In the genomic region with DNA sequence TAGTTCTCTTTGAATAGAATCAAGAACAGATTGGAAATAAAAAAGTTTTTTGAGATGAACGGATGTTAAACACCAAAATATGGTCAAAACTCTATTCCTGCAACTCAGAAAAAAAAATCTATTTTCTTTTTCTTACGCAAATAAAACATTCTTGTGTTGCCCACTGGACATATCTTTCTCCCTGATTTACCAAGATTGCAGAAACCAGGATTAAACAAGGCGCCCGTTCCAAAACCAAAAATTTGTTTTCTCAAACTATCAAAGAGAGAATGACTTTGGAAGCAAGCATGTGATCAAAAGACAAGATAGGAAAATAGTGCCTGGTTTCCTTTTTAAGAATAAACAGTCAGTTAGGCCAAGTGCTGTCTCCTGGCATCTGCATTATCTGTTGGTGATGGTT, we compare ENCODE assay signal across 20 cellular contexts.
"Had no signal": no experiment of that assay in that cellular context is flagged by ENCODE, and none has a peak within 500 bp of the region (broad histone marks: within the 10 kb centered on the region; RNA-seq: fewer than 3 reads in every experiment).

No MANE protein-coding gene starts in this region.

- H3K27me3 ChIP-seq: gastrocnemius medialis, heart right ventricle, stomach had no signal

- ATAC-seq: naive thymus-derived CD8-positive, alpha-beta T cell had no signal

- H3K4me3 Mint-ChIP-seq: endodermal cell; naive thymus-derived CD8-positive, alpha-beta T cell had no signal

- H3K4me3 ChIP-seq: coronary artery, gastrocnemius medialis, heart right ventricle, mucosa of descending colon, prostate gland, skin epidermis, stomach, thoracic aorta had no signal

- H3K9me3 ChIP-seq: gastrocnemius medialis, prostate gland, thoracic aorta had no signal

- H2AFZ ChIP-seq: parathyroid adenoma had no signal

- H3K27ac Mint-ChIP-seq: endodermal cell had no signal

- H3K4me1 ChIP-seq: parathyroid adenoma, prostate gland had no signal

- DNase-seq: effector CD4-positive, alpha-beta T cell; endodermal cell; erythroblast; gastrocnemius medialis; heart right ventricle; kidney glomerular epithelial cell; naive thymus-derived CD8-positive, alpha-beta T cell; occipital lobe; retina; stimulated activated CD4-positive, alpha-beta T cell treated with anti-CD3 and anti-CD28 coated beads, Interleukin-2, amount 100 ng/mL, for 24 hours; stimulated activated CD4-positive, alpha-beta T cell treated with anti-CD3 and anti-CD28 coated beads, Interleukin-4, amount 100 ng/mL, for 4 hours; stimulated activated naive CD4-positive, alpha-beta T cell; stomach; substantia nigra had no signal

- H3K36me3 ChIP-seq: gastrocnemius medialis, heart right ventricle, prostate gland, stomach, thoracic aorta had no signal

- H3K27ac ChIP-seq: parathyroid adenoma, thoracic aorta had no signal

- H3K4me1 Mint-ChIP-seq: endodermal cell had no signal

- H3K9ac ChIP-seq: parathyroid adenoma had no signal

- H3K79me2 ChIP-seq: parathyroid adenoma had no signal
